1 cellular context compared by ENCODE assay signal in the genomic region with DNA sequence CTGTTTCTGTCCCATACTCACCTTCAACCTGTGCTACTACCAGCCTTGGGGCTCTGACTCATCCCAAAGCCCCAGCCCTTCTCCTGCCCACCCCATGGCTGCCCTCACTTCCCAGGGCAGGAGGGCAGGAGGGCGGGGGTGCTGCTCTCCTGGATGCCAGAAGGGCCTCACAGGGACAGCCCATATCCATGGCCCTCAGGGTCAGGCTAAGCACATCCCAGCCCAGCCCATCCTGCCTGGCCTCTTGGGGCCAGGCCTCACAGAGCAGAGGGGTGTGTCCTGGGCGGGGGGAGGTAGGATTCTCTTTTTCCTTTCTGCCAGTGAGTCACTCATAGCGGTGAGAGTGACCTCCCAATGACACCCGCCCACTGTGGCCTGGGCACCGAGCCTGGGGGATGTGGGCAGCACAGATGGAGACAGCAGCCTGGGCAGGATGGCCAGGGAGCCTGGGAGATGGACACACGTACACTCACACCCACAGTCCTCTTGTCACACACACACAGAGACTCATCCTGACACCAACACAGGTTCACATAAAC.
TF ChIP-seq lines count a peak whose summit lies in the region.

No MANE protein-coding gene starts in this region.

TF ChIP-seq in SK-N-SH, 30 proteins besides CTCF, POLR2A, EP300 and RAD21 (continued from another document):
- TF ChIP-seq, protein P1, sequence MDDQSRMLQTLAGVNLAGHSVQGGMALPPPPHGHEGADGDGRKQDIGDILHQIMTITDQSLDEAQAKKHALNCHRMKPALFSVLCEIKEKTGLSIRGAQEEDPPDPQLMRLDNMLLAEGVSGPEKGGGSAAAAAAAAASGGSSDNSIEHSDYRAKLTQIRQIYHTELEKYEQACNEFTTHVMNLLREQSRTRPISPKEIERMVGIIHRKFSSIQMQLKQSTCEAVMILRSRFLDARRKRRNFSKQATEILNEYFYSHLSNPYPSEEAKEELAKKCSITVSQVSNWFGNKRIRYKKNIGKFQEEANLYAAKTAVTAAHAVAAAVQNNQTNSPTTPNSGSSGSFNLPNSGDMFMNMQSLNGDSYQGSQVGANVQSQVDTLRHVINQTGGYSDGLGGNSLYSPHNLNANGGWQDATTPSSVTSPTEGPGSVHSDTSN (IDR thresholded peaks at IDR 0.05): peak; percentile 63
- TF ChIP-seq POLR2AphosphoS5 (IDR thresholded peaks at IDR 0.05; ENCODE audit: low read depth, low read length) (peak; percentile 34; the same call in 1 of the 2 replicates), CHD2 (IDR thresholded peaks at IDR 0.05; ENCODE audit: low read length, partially characterized antibody) (peak; percentile 45), GATA2 (CRISPR knock-in tag; IDR thresholded peaks at IDR 0.05) (no peak), TEAD4 (IDR thresholded peaks at IDR 0.05; ENCODE audit: borderline replicate concordance, insufficient read depth) (peak; percentile 54; the same call in 1 of the 2 replicates), SMC3 (IDR thresholded peaks at IDR 0.05; ENCODE audit: low read depth, low read length) (no peak), NFIC (IDR thresholded peaks at IDR 0.05; ENCODE audit: borderline replicate concordance) (peak; percentile 88), FOXJ3 (CRISPR knock-in tag; IDR thresholded peaks at IDR 0.05) (no peak), RFX5 (IDR thresholded peaks at IDR 0.05; ENCODE audit: low read length) (no peak)
